30 cellular contexts compared by ENCODE assay signal in genomic region chr13:59674616-59675015, GRCh38.
DNase-seq lines count a peak whose midpoint lies in the region; ATAC-seq and FAIRE-seq lines count a peak whose summit lies in the region.
"Had no signal": no experiment of that assay in that cellular context is flagged by ENCODE, and none has a peak within 500 bp of the region (broad histone marks: within the 10 kb centered on the region; RNA-seq: fewer than 3 reads in every experiment).

No MANE protein-coding gene starts in this region.

- WGBS in small intestine, 3 donors: 96 to 100% (median 97%) methylated on average over 1 of the region's 1 CpG

- H3K27me3 ChIP-seq in BLaER1 (no peaks in the 10 kb centered on the region), small intestine (ENCODE audit: control insufficient read depth in 2 of 2, insufficient read depth in 2 of 2, low read length in 2 of 2) (no peaks in the 10 kb centered on the region)
- H3K27me3 ChIP-seq: heart left ventricle, spleen had no signal

- FAIRE-seq in small intestine (lab: Jason Lieb, UNC): no peak
- FAIRE-seq: TTC549 had no signal

- H3K27ac ChIP-seq in BLaER1: no peak overlapping the region
- no peak overlapping the region for H3K27ac ChIP-seq in small intestine (ENCODE audit: low read depth in 1 of 2, low read length in 1 of 2)
- H3K27ac ChIP-seq: 22Rv1, heart left ventricle, HL-60, PC-9, spleen had no signal

- H3K27ac Mint-ChIP-seq in activated naive CD4-positive, alpha-beta T cell treated with anti-CD3 and anti-CD28 coated beads for 36 hours: no peak overlapping the region
- H3K27ac Mint-ChIP-seq: activated CD4-positive, alpha-beta T cell treated with anti-CD3 and anti-CD28 coated beads for 36 hours; activated naive CD4-positive, alpha-beta T cell treated with anti-CD3 and anti-CD28 coated beads, Interleukin-2, amount 50 U/mL, for 24 hours; dendritic cell treated with granulocyte-macrophage colony-stimulating factor and Interleukin-4, amounts not matched to agents 40 ng/mL and 50 ng/mL, for 4 days; HFFc6; naive B cell had no signal

- H3K27me3 Mint-ChIP-seq in activated naive CD4-positive, alpha-beta T cell treated with anti-CD3 and anti-CD28 coated beads for 36 hours (ENCODE audit: low read depth): no peaks in the 10 kb centered on the region
- H3K27me3 Mint-ChIP-seq: activated CD4-positive, alpha-beta T cell treated with anti-CD3 and anti-CD28 coated beads for 36 hours; activated naive CD4-positive, alpha-beta T cell treated with anti-CD3 and anti-CD28 coated beads, Interleukin-2, amount 50 U/mL, for 24 hours; naive B cell had no signal

- peak; percentile 70 for ATAC-seq in GM18907 (IDR thresholded peaks at IDR 0.05; ENCODE audit: unreplicated experiment)
- ATAC-seq in HG02943 (IDR thresholded peaks at IDR 0.05; ENCODE audit: low read depth, unreplicated experiment): peak; percentile 57
- ATAC-seq in GM21360 (IDR thresholded peaks at IDR 0.05; ENCODE audit: unreplicated experiment): no peak
- ATAC-seq: activated CD4-positive, alpha-beta T cell treated with anti-CD3 and anti-CD28 coated beads for 36 hours; heart left ventricle; left colon; stimulated activated naive CD8-positive, alpha-beta T cell treated with anti-CD3 and anti-CD28 coated beads, Interleukin-15, Interleukin-2, amounts not matched to agents 100 U/mL and 50 U/mL, for 24 hours had no signal

- H3K9ac ChIP-seq in BLaER1: no peak overlapping the region

- H3K36me3 ChIP-seq in BLaER1 (no peaks in the 10 kb centered on the region), small intestine (ENCODE audit: control insufficient read depth in 2 of 2, insufficient read depth in 2 of 2, low read length in 2 of 2) (no peaks in the 10 kb centered on the region)
- H3K36me3 ChIP-seq: heart left ventricle, spleen had no signal

- peaks cover 2% of the 10 kb centered on the region for H3K4me1 Mint-ChIP-seq in activated naive CD4-positive, alpha-beta T cell treated with anti-CD3 and anti-CD28 coated beads for 36 hours (ENCODE audit: low read depth)
- H3K4me1 Mint-ChIP-seq: activated naive CD4-positive, alpha-beta T cell treated with anti-CD3 and anti-CD28 coated beads, Interleukin-2, amount 50 U/mL, for 24 hours had no signal

- no peaks in the 10 kb centered on the region for H3K36me3 Mint-ChIP-seq in activated naive CD4-positive, alpha-beta T cell treated with anti-CD3 and anti-CD28 coated beads for 36 hours (ENCODE audit: low read depth)
- H3K36me3 Mint-ChIP-seq: activated naive CD4-positive, alpha-beta T cell treated with anti-CD3 and anti-CD28 coated beads, Interleukin-2, amount 50 U/mL, for 24 hours; naive B cell had no signal

- H3K4me3 ChIP-seq in BLaER1 (no peak overlapping the region), small intestine (ENCODE audit: low read depth in 1 of 2, low read length in 2 of 2) (no peak overlapping the region)
- H3K4me3 ChIP-seq: heart left ventricle, PC-9, spleen had no signal

- intact Hi-C loops in activated naive CD4-positive, alpha-beta T cell treated with anti-CD3 and anti-CD28 coated beads for 36 hours (cut with micrococcal nuclease): loop anchor here (5.0 to 10.0 kb wide), 2 partner anchors 220 to 553 kb away; no protein-coding TSS in a partner anchor

- H3K4me3 Mint-ChIP-seq in activated naive CD4-positive, alpha-beta T cell treated with anti-CD3 and anti-CD28 coated beads for 36 hours: no peak overlapping the region
- H3K4me3 Mint-ChIP-seq: activated CD4-positive, alpha-beta T cell treated with anti-CD3 and anti-CD28 coated beads for 36 hours; activated naive CD4-positive, alpha-beta T cell treated with anti-CD3 and anti-CD28 coated beads, Interleukin-2, amount 50 U/mL, for 24 hours; dendritic cell treated with granulocyte-macrophage colony-stimulating factor and Interleukin-4, amounts not matched to agents 40 ng/mL and 50 ng/mL, for 4 days; HFFc6; naive B cell had no signal

- H3K9me3 Mint-ChIP-seq in activated naive CD4-positive, alpha-beta T cell treated with anti-CD3 and anti-CD28 coated beads for 36 hours: no peaks in the 10 kb centered on the region
- H3K9me3 Mint-ChIP-seq: activated naive CD4-positive, alpha-beta T cell treated with anti-CD3 and anti-CD28 coated beads, Interleukin-2, amount 50 U/mL, for 24 hours; dendritic cell treated with granulocyte-macrophage colony-stimulating factor and Interleukin-4, amounts not matched to agents 40 ng/mL and 50 ng/mL, for 4 days; HFFc6; naive B cell had no signal

- H3K4me2 ChIP-seq in BLaER1: peak overlapping the region; percentile 79
- H3K4me2 ChIP-seq: PC-9 had no signal

- no peaks in the 10 kb centered on the region for H4K20me1 ChIP-seq in BLaER1

- H3K4me1 ChIP-seq in BLaER1 (peaks cover 65% of the 10 kb centered on the region), small intestine (ENCODE audit: control insufficient read depth in 2 of 2, insufficient read depth in 1 of 2, low read depth in 1 of 2, low read length in 1 of 2) (no peaks in the 10 kb centered on the region)

- CTCF ChIA-PET in activated naive CD4-positive, alpha-beta T cell treated with anti-CD3 and anti-CD28 coated beads for 36 hours (lab: Charles Lee): interaction anchor here (1.0 kb wide), 1 partner anchor 285 kb away, joined by 3 read pairs; no protein-coding TSS in a partner anchor

- peak; percentile 8 for DNase-seq in LHCN-M2 (ENCODE audit: low read depth)
- no peak for DNase-seq in NCI-H1417 (lab: John Stamatoyannopoulos, UW)
- no peak for DNase-seq in activated naive CD4-positive, alpha-beta T cell treated with anti-CD3 and anti-CD28 coated beads for 36 hours
- no peak for DNase-seq in small intestine
- DNase-seq: activated CD4-positive, alpha-beta T cell treated with anti-CD3 and anti-CD28 coated beads for 36 hours; anterior cingulate cortex; DMS79; heart left ventricle; HFFc6; left colon; mesendoderm; naive B cell; NCI-H1105; NCI-H2029 treated with DMSO at 0.1 percent for 48 hours; NCI-H446; occipital lobe; PC-9; SHP77 treated with DMSO at 0.1 percent for 48 hours; spleen; stimulated activated CD4-positive, alpha-beta T cell treated with anti-CD3 and anti-CD28 coated beads, Interleukin-4, amount 100 ng/mL, for 24 hours; stimulated activated naive CD8-positive, alpha-beta T cell treated with anti-CD3 and anti-CD28 coated beads, Interleukin-15, Interleukin-2, amounts not matched to agents 100 U/mL and 50 U/mL, for 24 hours had no signal

- H3K9me3 ChIP-seq in BLaER1 (peaks cover 12% of the 10 kb centered on the region), small intestine (ENCODE audit: control insufficient read depth, low read depth) (no peaks in the 10 kb centered on the region)
- H3K9me3 ChIP-seq: heart left ventricle, spleen had no signal
